Comparison of ENCODE assay signal across 1 cellular context in the genomic region with DNA sequence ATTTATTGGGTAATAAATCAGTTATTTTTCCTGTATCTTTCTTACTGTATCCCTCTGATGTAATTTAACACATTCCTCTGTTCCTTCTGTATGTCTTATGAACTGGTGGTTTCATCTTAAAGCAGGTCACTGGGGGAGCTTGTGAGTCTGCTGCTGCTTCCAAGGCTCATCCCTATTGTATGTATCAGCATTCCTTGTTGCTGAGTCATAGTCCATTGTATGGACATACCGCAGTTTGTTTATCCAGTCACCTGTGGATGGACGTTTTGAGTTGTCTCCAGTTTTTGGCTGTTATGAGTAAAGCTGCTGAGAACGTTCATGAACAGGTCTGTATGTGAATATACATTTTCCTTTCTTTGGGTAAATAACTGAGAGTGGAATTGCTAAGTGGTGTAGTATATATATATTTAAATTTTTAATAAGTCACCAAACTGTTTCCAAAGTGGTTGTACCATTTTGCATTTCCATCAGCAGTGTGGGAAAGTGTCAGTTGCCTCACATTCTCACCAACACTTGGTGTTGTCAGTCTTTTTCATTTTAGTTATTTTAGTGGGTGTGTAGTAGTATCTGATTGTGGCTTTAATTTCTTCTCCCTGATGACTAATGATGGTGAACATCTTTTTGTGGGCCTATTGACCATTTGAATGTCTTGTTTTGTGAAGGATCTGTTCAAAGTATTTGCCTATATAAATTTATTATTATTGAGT.
TF ChIP-seq lines count a peak whose summit lies in the region.

No MANE protein-coding gene starts in this region.

TF ChIP-seq in GM23338, 12 proteins besides CTCF, POLR2A, EP300 and RAD21 (continued from another document):
- TF ChIP-seq, protein P1, sequence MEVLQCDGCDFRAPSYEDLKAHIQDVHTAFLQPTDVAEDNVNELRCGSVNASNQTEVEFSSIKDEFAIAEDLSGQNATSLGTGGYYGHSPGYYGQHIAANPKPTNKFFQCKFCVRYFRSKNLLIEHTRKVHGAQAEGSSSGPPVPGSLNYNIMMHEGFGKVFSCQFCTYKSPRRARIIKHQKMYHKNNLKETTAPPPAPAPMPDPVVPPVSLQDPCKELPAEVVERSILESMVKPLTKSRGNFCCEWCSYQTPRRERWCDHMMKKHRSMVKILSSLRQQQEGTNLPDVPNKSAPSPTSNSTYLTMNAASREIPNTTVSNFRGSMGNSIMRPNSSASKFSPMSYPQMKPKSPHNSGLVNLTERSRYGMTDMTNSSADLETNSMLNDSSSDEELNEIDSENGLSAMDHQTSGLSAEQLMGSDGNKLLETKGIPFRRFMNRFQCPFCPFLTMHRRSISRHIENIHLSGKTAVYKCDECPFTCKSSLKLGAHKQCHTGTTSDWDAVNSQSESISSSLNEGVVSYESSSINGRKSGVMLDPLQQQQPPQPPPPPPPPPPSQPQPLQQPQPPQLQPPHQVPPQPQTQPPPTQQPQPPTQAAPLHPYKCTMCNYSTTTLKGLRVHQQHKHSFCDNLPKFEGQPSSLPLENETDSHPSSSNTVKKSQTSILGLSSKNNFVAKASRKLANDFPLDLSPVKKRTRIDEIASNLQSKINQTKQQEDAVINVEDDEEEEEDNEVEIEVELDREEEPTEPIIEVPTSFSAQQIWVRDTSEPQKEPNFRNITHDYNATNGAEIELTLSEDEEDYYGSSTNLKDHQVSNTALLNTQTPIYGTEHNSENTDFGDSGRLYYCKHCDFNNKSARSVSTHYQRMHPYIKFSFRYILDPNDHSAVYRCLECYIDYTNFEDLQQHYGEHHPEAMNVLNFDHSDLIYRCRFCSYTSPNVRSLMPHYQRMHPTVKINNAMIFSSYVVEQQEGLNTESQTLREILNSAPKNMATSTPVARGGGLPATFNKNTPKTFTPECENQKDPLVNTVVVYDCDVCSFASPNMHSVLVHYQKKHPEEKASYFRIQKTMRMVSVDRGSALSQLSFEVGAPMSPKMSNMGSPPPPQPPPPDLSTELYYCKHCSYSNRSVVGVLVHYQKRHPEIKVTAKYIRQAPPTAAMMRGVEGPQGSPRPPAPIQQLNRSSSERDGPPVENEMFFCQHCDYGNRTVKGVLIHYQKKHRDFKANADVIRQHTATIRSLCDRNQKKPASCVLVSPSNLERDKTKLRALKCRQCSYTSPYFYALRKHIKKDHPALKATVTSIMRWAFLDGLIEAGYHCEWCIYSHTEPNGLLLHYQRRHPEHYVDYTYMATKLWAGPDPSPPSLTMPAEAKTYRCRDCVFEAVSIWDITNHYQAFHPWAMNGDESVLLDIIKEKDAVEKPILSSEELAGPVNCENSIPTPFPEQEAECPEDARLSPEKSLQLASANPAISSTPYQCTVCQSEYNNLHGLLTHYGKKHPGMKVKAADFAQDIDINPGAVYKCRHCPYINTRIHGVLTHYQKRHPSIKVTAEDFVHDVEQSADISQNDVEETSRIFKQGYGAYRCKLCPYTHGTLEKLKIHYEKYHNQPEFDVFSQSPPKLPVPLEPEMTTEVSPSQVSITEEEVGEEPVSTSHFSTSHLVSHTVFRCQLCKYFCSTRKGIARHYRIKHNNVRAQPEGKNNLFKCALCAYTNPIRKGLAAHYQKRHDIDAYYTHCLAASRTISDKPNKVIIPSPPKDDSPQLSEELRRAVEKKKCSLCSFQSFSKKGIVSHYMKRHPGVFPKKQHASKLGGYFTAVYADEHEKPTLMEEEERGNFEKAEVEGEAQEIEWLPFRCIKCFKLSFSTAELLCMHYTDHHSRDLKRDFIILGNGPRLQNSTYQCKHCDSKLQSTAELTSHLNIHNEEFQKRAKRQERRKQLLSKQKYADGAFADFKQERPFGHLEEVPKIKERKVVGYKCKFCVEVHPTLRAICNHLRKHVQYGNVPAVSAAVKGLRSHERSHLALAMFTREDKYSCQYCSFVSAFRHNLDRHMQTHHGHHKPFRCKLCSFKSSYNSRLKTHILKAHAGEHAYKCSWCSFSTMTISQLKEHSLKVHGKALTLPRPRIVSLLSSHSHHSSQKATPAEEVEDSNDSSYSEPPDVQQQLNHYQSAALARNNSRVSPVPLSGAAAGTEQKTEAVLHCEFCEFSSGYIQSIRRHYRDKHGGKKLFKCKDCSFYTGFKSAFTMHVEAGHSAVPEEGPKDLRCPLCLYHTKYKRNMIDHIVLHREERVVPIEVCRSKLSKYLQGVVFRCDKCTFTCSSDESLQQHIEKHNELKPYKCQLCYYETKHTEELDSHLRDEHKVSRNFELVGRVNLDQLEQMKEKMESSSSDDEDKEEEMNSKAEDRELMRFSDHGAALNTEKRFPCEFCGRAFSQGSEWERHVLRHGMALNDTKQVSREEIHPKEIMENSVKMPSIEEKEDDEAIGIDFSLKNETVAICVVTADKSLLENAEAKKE (CRISPR knock-in tag; IDR thresholded peaks at IDR 0.05) = no peak
